Comparison of ENCODE assay signal across 8 cellular contexts in genomic region chr10:121974535-121975294, GRCh38. TPM values are rescaled to one million over a fixed set of nuclear protein-coding genes. Genes with fewer than 3 reads are reported as not detected.
DNase-seq lines count a peak whose midpoint lies in the region; ATAC-seq and TF ChIP-seq lines count a peak whose summit lies in the region.

TSS of gene NSMCE4A (minus strand) at chr10:121975217. CDS start at chr10:121975165, 52 bp downstream.

- H3K36me3 Mint-ChIP-seq in WTC11, result peaks cover 41% of the 10 kb centered on the region

- H3K4me3 ChIP-seq in cardiac fibroblast (replicated peaks in 1 of 2; ENCODE audit: low read depth in 2 of 2, low read length in 2 of 2) (peak within 1 kb of the TSS; percentile 68 to 73), spleen (peak within 1 kb of the TSS; percentile 81 to 96 (median 92))

- TF ChIP-seq CTCF in WTC11 (IDR thresholded peaks at IDR 0.05) (no peak), cardiac fibroblast (IDR thresholded peaks at IDR 0.05; ENCODE audit: low read depth, low read length) (no peak), spleen (IDR thresholded peaks at IDR 0.05 in 8 of 11, conservative IDR thresholded peaks at IDR 0.05 in 3 of 11) (peak in 3 of 11 experiments; percentile 25 to 60 (median 57))

- DNase-seq in SIG-M5 treated with dmso at 0.1 percent for 504 hours (lab: John Stamatoyannopoulos, UW; ENCODE audit: unreplicated experiment), result peak; percentile 69
- no peak for DNase-seq in SIG-M5 (lab: John Stamatoyannopoulos, UW)
- peak; percentile 47 to 66 for DNase-seq in NCI-H1930 (lab: John Stamatoyannopoulos, UW)
- peak; percentile 82 for DNase-seq in WTC11 (ENCODE audit: low spot score)
- peak; percentile 71 to 80 for DNase-seq in cardiac fibroblast (ENCODE audit: low read depth in 2 of 2)
- peak; percentile 77 for DNase-seq in inferior parietal cortex (ENCODE audit: extremely low spot score)
- peak; percentile 95 for DNase-seq in spleen

- peaks cover 9% of the 10 kb centered on the region for H3K4me1 Mint-ChIP-seq in WTC11

- no peaks in the 10 kb centered on the region for H3K9me3 ChIP-seq in spleen

- H3K27me3 ChIP-seq in spleen (replicated peaks in 1 of 7), result no peaks in the 10 kb centered on the region

- peaks cover 23% of the 10 kb centered on the region for H3K9me3 Mint-ChIP-seq in WTC11

- WGBS in spleen, 5 donors, result 0 to 1% (median 0%) methylated on average over 33 to 101 of the region's 101 CpGs

- intact Hi-C loops in spleen (cut with DNase I; ENCODE audit: low total_unique reads), result no loop called here

- CTCF ChIA-PET in WTC11 (lab: Charles Lee), result interaction anchor here (0.5 to 1.6 kb wide), 11 partner anchors 9 to 324 kb away, joined by 3 to 10 read pairs (median 3); no protein-coding TSS in a partner anchor

- peaks cover 2% of the 10 kb centered on the region; the same call in 1 of the 2 replicates for H3K27me3 Mint-ChIP-seq in WTC11 (ENCODE audit: low read depth)

- peaks cover 14 to 40% (median 31%) of the 10 kb centered on the region in 6 donors for H3K4me1 ChIP-seq in spleen

- peaks cover 0 to 31% (median 15%) of the 10 kb centered on the region in 6 donors for H3K36me3 ChIP-seq in spleen

- POLR2A ChIA-PET in WTC11 (lab: Charles Lee), result interaction anchor here (0.5 to 0.7 kb wide), 2 partner anchors 38 to 1825 kb away, joined by 3 to 5 read pairs; no protein-coding TSS in a partner anchor

- H3K4me3 Mint-ChIP-seq in WTC11, result peak within 1 kb of the TSS; percentile 82

- TF ChIP-seq POLR2A in spleen (IDR thresholded peaks at IDR 0.05), result peak in 1 of 3 donors; percentile 52

- 0 out of 2 replicates have a peak within 1 kb of the TSS, but pooled peaks have one; percentile 32 for H3K27ac Mint-ChIP-seq in WTC11

- H3K27ac ChIP-seq in spleen, result peak within 1 kb of the TSS; percentile 85 to 96 (median 92)

- ATAC-seq in HG02852 (IDR thresholded peaks at IDR 0.05; ENCODE audit: unreplicated experiment) (peak; percentile 82), WTC11 (peak; percentile 73)

TF ChIP-seq in WTC11, 78 proteins besides CTCF, POLR2A, EP300 and RAD21 (continues in another document):
- no peak for TF ChIP-seq IRF2 (CRISPR knock-in tag; IDR thresholded peaks at IDR 0.05; ENCODE audit: borderline replicate concordance, low read depth)
- peak; percentile 51; the same call in 1 of the 2 replicates for TF ChIP-seq ZNF219 (CRISPR knock-in tag; IDR thresholded peaks at IDR 0.05; ENCODE audit: borderline replicate concordance)
- TF ChIP-seq IRF1 (CRISPR knock-in tag; IDR thresholded peaks at IDR 0.05), result no peak
- no peak for TF ChIP-seq NFATC4 (CRISPR knock-in tag; IDR thresholded peaks at IDR 0.05)
- no peak for TF ChIP-seq ZNF263 (CRISPR knock-in tag; IDR thresholded peaks at IDR 0.05; ENCODE audit: low read depth)
- TF ChIP-seq CBFB (CRISPR knock-in tag; IDR thresholded peaks at IDR 0.05; ENCODE audit: low read depth), result no peak
- 0 out of 2 replicates have a peak, but pooled peaks have one; percentile 49 for TF ChIP-seq NR1H2 (CRISPR knock-in tag; IDR thresholded peaks at IDR 0.05)
- no peak for TF ChIP-seq ATF2 (CRISPR knock-in tag; IDR thresholded peaks at IDR 0.05; ENCODE audit: borderline replicate concordance, low read depth)
- no peak for TF ChIP-seq JAZF1 (CRISPR knock-in tag; IDR thresholded peaks at IDR 0.05)
- no peak for TF ChIP-seq ZMAT4 (CRISPR knock-in tag; IDR thresholded peaks at IDR 0.05)
- no peak for TF ChIP-seq ATF3 (CRISPR knock-in tag; conservative IDR thresholded peaks at IDR 0.05)
- TF ChIP-seq ATF1 (CRISPR knock-in tag; IDR thresholded peaks at IDR 0.05), result no peak
- TF ChIP-seq SMAD4 (CRISPR knock-in tag; IDR thresholded peaks at IDR 0.05), result peak; percentile 44; the same call in 1 of the 2 replicates
- TF ChIP-seq PRDM15 (CRISPR knock-in tag; IDR thresholded peaks at IDR 0.05), result peak; percentile 83
- TF ChIP-seq E2F4 (CRISPR knock-in tag; IDR thresholded peaks at IDR 0.05; ENCODE audit: borderline replicate concordance, low read depth), result peak; percentile 22
- TF ChIP-seq SOX15 (CRISPR knock-in tag; IDR thresholded peaks at IDR 0.05), result no peak
- no peak for TF ChIP-seq RORB (CRISPR knock-in tag; IDR thresholded peaks at IDR 0.05)
- TF ChIP-seq GRHL2 (CRISPR knock-in tag; IDR thresholded peaks at IDR 0.05; ENCODE audit: insufficient replicate concordance, severe bottlenecking), result no peak
- TF ChIP-seq HMGXB4 (CRISPR knock-in tag; IDR thresholded peaks at IDR 0.05), result peak; percentile 98
- TF ChIP-seq NR2C2 (CRISPR knock-in tag; IDR thresholded peaks at IDR 0.05), result no peak

RNA-seq across cellular contexts. Expression of gene NSMCE4A, which starts in this region (rescaled TPM):
- total RNA-seq in WTC11 (2021), result 61.8 to 64.9 TPM (median 64.4 TPM) in 3 replicates
- 100 to 1,000 TPM in 1 of 7 donors, 10 to 100 TPM in 6; 49.5 to 107 (median 63.2) TPM for total RNA-seq in spleen
- 100 to 1,000 TPM in 1 of 3 donors, 10 to 100 TPM in 2; 72.4 to 121 (median 95.1) TPM for polyA plus RNA-seq in spleen
